20 cellular contexts compared by ENCODE assay signal in genomic region chr10:13909911-13910617, GRCh38.
DNase-seq lines count a peak whose midpoint lies in the region; ATAC-seq, FAIRE-seq and TF ChIP-seq lines count a peak whose summit lies in the region.
"Had no signal": no experiment of that assay in that cellular context is flagged by ENCODE, and none has a peak within 500 bp of the region (broad histone marks: within the 10 kb centered on the region; RNA-seq: fewer than 3 reads in every experiment).

No MANE protein-coding gene starts in this region.

- H3K4me2 ChIP-seq in HepG2 (ENCODE audit: low read depth, low read length): no peak overlapping the region
- no peak overlapping the region for H3K4me2 ChIP-seq in GM23248 (ENCODE audit: unreplicated experiment)
- H3K4me2 ChIP-seq: BLaER1, smooth muscle cell had no signal

- H3K36me3 ChIP-seq in HepG2 (replicated peaks in 1 of 2; ENCODE audit: control insufficient read depth in 1 of 2, insufficient read depth in 2 of 2, low read length in 2 of 2) (no peaks in the 10 kb centered on the region), GM23248 (ENCODE audit: low read depth) (no peaks in the 10 kb centered on the region)
- H3K36me3 ChIP-seq: BLaER1 had no signal

- H3K4me3 ChIP-seq in HepG2 (replicated peaks in 1 of 3; ENCODE audit: insufficient read depth in 1 of 3, low read depth in 2 of 3, low read length in 3 of 3): no peak overlapping the region
- H3K4me3 ChIP-seq in GM23248: no peak overlapping the region
- H3K4me3 ChIP-seq: BLaER1, smooth muscle cell had no signal

- FAIRE-seq in HepG2 (lab: Jason Lieb, UNC): no peak
- FAIRE-seq: urothelium cell line had no signal

- no peaks in the 10 kb centered on the region for H3K9me2 ChIP-seq in GM23248 (ENCODE audit: insufficient read depth)

- H3K9ac ChIP-seq in HepG2 (ENCODE audit: insufficient read depth, low read depth, low read length) (no peak overlapping the region), GM23248 (no peak overlapping the region)
- H3K9ac ChIP-seq: BLaER1 had no signal

- H3K4me1 ChIP-seq in HepG2 (ENCODE audit: insufficient read depth, low read length): no peaks in the 10 kb centered on the region
- H3K4me1 ChIP-seq in GM23248 (ENCODE audit: insufficient read depth): no peaks in the 10 kb centered on the region

- CTCF ChIA-PET in HepG2 (lab: Yijun Ruan, JAX; ENCODE audit: low intra/inter-chr PET ratio, low total read pairs): no interaction called here

- no peaks in the 10 kb centered on the region for H3K9me3 ChIP-seq in HepG2 (ENCODE audit: low read length)
- no peaks in the 10 kb centered on the region for H3K9me3 ChIP-seq in GM23248 (ENCODE audit: low read depth)
- H3K9me3 ChIP-seq: BLaER1 had no signal

- H4K20me1 ChIP-seq in HepG2 (ENCODE audit: insufficient read depth, low read length) (no peaks in the 10 kb centered on the region), GM23248 (ENCODE audit: insufficient read depth) (no peaks in the 10 kb centered on the region)
- H4K20me1 ChIP-seq: BLaER1 had no signal

- no peaks in the 10 kb centered on the region for H3F3A ChIP-seq in GM23248 (ENCODE audit: insufficient read depth)

- H2AFZ ChIP-seq in HepG2 (ENCODE audit: low read length): no peak overlapping the region
- H2AFZ ChIP-seq in GM23248: no peak overlapping the region

- no TSS peak for BruUV-seq in HepG2 (replicated peaks; lab: Mats Ljungman, UMichigan)

- H3K27ac ChIP-seq in angular gyrus (ENCODE audit: low read depth, low read length) (peak overlapping the region; percentile 11), HepG2 (ENCODE audit: extremely low read length, insufficient read depth, low read length) (no peak overlapping the region), GM23248 (no peak overlapping the region)
- H3K27ac ChIP-seq: BLaER1 had no signal

- H3K79me2 ChIP-seq in HepG2 (ENCODE audit: insufficient read depth, low read length): no peaks in the 10 kb centered on the region
- no peaks in the 10 kb centered on the region for H3K79me2 ChIP-seq in GM23248 (ENCODE audit: insufficient read depth)

- no peak for TF ChIP-seq RAD21 in HepG2 (CRISPR knock-in tag; IDR thresholded peaks at IDR 0.05)

- in situ Hi-C loops in HepG2 (cut with HindIII; ENCODE audit: extremely low pct_ligation_motif_present, low pct_unique_long_range_greater_than_20kb) (no loop called here), ACHN (cut with HindIII; ENCODE audit: low pct_ligation_motif_present, low pct_unique_long_range_greater_than_20kb, low sequenced_read_pairs) (no loop called here), GM23248 (cut with MboI) (no loop called here)

- POLR2A ChIA-PET in HepG2 (lab: Yijun Ruan, JAX): no interaction called here

- no peak for TF ChIP-seq POLR2A in HepG2 (IDR thresholded peaks at IDR 0.05; ENCODE audit: insufficient read depth in 1 of 2, low read depth in 2 of 2, low read length in 2 of 2)

- TF ChIP-seq CTCF in HepG2 (CRISPR knock-in tag; IDR thresholded peaks at IDR 0.05): no peak

- WGBS in HepG2 (ENCODE audit: low lambda C conversion rate): 38% methylated on average over 5 of the region's 5 CpGs
- WGBS in GM23248 (ENCODE audit: low coverage in 1 of 2, low lambda C conversion rate in 2 of 2, missing lambda C conversion rate in 2 of 2), 2 experiments: 83 to 86% methylated on average over 5 of the region's 5 CpGs

- TF ChIP-seq EP300 in HepG2 (IDR thresholded peaks at IDR 0.05; ENCODE audit: low read depth in 2 of 2, low read length in 2 of 2): no peak
- no peak for TF ChIP-seq EP300 in HepG2 (CRISPR knock-in tag; IDR thresholded peaks at IDR 0.05; ENCODE audit: borderline replicate concordance)

- ATAC-seq in HepG2: no peak
- no peak for ATAC-seq in GM21619 (IDR thresholded peaks at IDR 0.05; ENCODE audit: unreplicated experiment)
- ATAC-seq: naive thymus-derived CD4-positive, alpha-beta T cell had no signal

- H3K27me3 ChIP-seq in HepG2 (ENCODE audit: control insufficient read depth in 1 of 2, insufficient read depth in 2 of 2, low read length in 2 of 2): peaks cover 0 to 3% of the 10 kb centered on the region in 2 experiments; a peak in 2 of 5 replicates
- H3K27me3 ChIP-seq in GM23248 (replicated peaks; ENCODE audit: insufficient read depth): no peaks in the 10 kb centered on the region
- H3K27me3 ChIP-seq: BLaER1 had no signal

- intact Hi-C loops in HepG2 (cut with micrococcal nuclease; ENCODE audit: unreplicated experiment): no loop called here

- DNase-seq in A172 (ENCODE audit: low spot score) (peak; percentile 27), MV-4-11 (lab: John Stamatoyannopoulos, UW) (peak; percentile 67), HepG2 (ENCODE audit: low spot score) (no peak), ACHN (no peak), GM23248 (no peak), germinal center (ENCODE audit: low spot score) (no peak)
- DNase-seq: activated CD4-positive, alpha-beta T cell treated with anti-CD3 and anti-CD28 coated beads, Interleukin-2, amount 50 U/mL, for 1 hour; activated naive CD4-positive, alpha-beta T cell treated with anti-CD3 and anti-CD28 coated beads, Interleukin-2, amount 10 ng/mL, durations not matched to agents 7 days and 5 days; EL; naive thymus-derived CD4-positive, alpha-beta T cell; NCI-H146; NCI-H2171; NCI-H526; stimulated activated CD4-positive, alpha-beta T cell treated with anti-CD3 and anti-CD28 coated beads, Interleukin-2, amount 100 ng/mL, for 24 hours; T-helper 9 cell had no signal

TF ChIP-seq in HepG2, 621 proteins besides CTCF, POLR2A, EP300 and RAD21:
- TF ChIP-seq ZSCAN5A (CRISPR knock-in tag; IDR thresholded peaks at IDR 0.05; ENCODE audit: borderline replicate concordance) (no peak), ZNF331 (CRISPR knock-in tag; IDR thresholded peaks at IDR 0.05) (0 out of 2 replicates have a peak, but pooled peaks have one; percentile 29), IRF2 (CRISPR knock-in tag; IDR thresholded peaks at IDR 0.05) (no peak)
TF ChIP-seq in HepG2: peak in this region for 1.

Comparison
In these comparisons a context has a peak if more than half of its experiments do, and no peak if none do; other contexts are left out.
1. DNase-seq: peak in A172 (single experiment) and MV-4-11 (single experiment); none in HepG2 (single experiment), ACHN (single experiment), GM23248 (single experiment) and germinal center (single experiment).